In the genomic region with DNA sequence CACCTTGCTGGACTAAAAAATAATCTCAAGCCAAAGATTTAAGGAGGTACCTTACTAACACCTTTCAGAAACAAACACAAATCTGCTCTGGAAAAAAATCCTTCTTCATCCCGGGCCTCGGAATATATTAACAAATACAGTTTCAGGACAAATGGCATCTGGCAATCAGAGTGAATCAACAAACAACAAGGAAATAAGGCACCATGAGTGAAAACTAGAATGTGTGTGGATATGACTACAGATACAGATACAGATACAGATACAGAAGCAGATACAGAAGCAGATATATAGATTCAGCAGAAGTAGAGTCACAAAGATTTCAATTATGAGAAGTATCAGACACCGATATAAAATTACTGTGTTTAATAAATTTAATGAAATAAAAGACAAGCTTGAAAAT, we compare ENCODE assay signal across 33 cellular contexts.
"Had no signal": no experiment of that assay in that cellular context is flagged by ENCODE, and none has a peak within 500 bp of the region (broad histone marks: within the 10 kb centered on the region; RNA-seq: fewer than 3 reads in every experiment).

No MANE protein-coding gene starts in this region.

- H3K27ac ChIP-seq: adrenal gland, ascending aorta, body of pancreas, brain microvascular endothelial cell, breast epithelium, cardiac muscle cell, colonic mucosa had no signal

- FAIRE-seq: astrocyte, bronchial epithelial cell had no signal

- H3K9me3 ChIP-seq: body of pancreas, colonic mucosa had no signal

- ATAC-seq: activated naive CD4-positive, alpha-beta T cell treated with anti-CD3 and anti-CD28 coated beads, Interleukin-2, amount 50 U/mL, for 72 hours; activated naive CD8-positive, alpha-beta T cell treated with anti-CD3 and anti-CD28 coated beads, Interleukin-2, amount 50 U/mL, for 24 hours; activated T-cell treated with anti-CD3 and anti-CD28 coated beads, Interleukin-2, amount 50 U/mL, for 4 hours; activated T-cell treated with anti-CD3 and anti-CD28 coated beads, Interleukin-2, amount 50 U/mL, for 72 hours; activated T-helper 17 cell treated with anti-CD3 and anti-CD28 coated beads, Interleukin-2, amount 50 U/mL, for 72 hours; body of pancreas had no signal

- H3K4me3 ChIP-seq: adrenal gland, ascending aorta, body of pancreas, breast epithelium, cardiac muscle cell, colonic mucosa had no signal

- DNase-seq: activated effector memory CD4-positive, alpha-beta T cell treated with anti-CD3 and anti-CD28 coated beads, Interleukin-2, amount 50 U/mL, for 16 hours; activated effector memory CD4-positive, alpha-beta T cell treated with Interleukin-2 at 50 U/mL for 16 hours; activated gamma-delta T cell; activated gamma-delta T cell treated with Interleukin-2 at 50 U/mL for 16 hours; activated naive CD4-positive, alpha-beta T cell; activated naive CD4-positive, alpha-beta T cell treated with anti-CD3 and anti-CD28 coated beads for 36 hours; activated naive CD4-positive, alpha-beta T cell treated with anti-CD3 and anti-CD28 coated beads, Interleukin-2, amount 10 ng/mL, durations not matched to agents 7 days and 5 days; activated naive CD4-positive, alpha-beta T cell treated with anti-CD3 and anti-CD28 coated beads, Interleukin-2, amount 50 U/mL, for 16 hours; activated naive CD4-positive, alpha-beta T cell treated with Interleukin-2 at 50 U/mL for 16 hours; activated naive CD8-positive, alpha-beta T cell treated with anti-CD3 and anti-CD28 coated beads for 36 hours; activated naive CD8-positive, alpha-beta T cell treated with anti-CD3 and anti-CD28 coated beads, Interleukin-2, amount 10 ng/mL, durations not matched to agents 7 days and 5 days; activated naive CD8-positive, alpha-beta T cell treated with anti-CD3 and anti-CD28 coated beads, Interleukin-2, amount 50 U/mL, for 24 hours; activated T-cell treated with anti-CD3 and anti-CD28 coated beads, Interleukin-2, amount 50 U/mL, for 24 hours; activated T-cell treated with anti-CD3 and anti-CD28 coated beads, Interleukin-2, amount 50 U/mL, for 4 hours; activated T-cell treated with anti-CD3 and anti-CD28 coated beads, Interleukin-2, amount 50 U/mL, for 48 hours; activated T-cell treated with anti-CD3 and anti-CD28 coated beads, Interleukin-2, amount 50 U/mL, for 72 hours; adrenal gland; amygdala; anterior cingulate cortex; aorta; body of pancreas; brain microvascular endothelial cell; caudate nucleus; central memory CD4-positive, alpha-beta T cell; cerebellar nuclear complex; colonic mucosa had no signal

- H3K4me1 ChIP-seq: adrenal gland, ascending aorta, body of pancreas, breast epithelium, colonic mucosa had no signal

- H3K27me3 ChIP-seq: adrenal gland, ascending aorta, body of pancreas, brain microvascular endothelial cell, breast epithelium, cardiac muscle cell, colonic mucosa had no signal

- H3K36me3 ChIP-seq: adrenal gland, ascending aorta, brain microvascular endothelial cell, breast epithelium, cardiac muscle cell, colonic mucosa had no signal
